In the genomic region with DNA sequence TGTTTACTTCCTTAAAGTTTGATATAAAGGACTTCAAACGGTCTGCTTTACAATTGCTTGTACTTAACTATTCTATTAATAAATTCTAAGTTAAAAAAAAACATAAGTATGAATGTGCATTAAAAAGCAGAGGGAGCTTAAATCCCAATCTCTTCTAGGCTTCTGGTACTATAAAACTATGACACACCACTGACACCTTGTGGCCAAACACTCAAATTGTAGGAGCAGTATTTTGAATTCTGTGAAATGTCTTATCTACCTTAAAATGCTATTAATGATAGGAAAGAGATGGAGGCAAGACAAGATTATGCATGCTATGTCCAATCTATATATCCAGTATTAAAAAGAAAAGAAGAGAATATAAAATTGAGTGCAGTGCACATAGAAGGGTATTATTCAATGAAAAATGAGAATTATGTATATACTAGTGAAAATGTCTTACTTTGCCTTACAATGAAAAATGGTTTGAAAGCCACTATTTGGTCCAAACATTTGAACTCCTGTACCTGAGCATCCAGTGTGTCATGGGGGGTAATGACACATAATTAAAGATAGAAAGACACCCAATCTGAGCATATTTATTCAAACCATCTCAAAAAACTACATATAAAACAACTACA, we compare ENCODE assay signal across 8 cellular contexts.
DNase-seq lines count a peak whose midpoint lies in the region; ATAC-seq, FAIRE-seq and TF ChIP-seq lines count a peak whose summit lies in the region.

No MANE protein-coding gene starts in this region.

- BruUV-seq in Panc1 (replicated peaks; lab: Mats Ljungman, UMichigan) (no TSS peak), mammary epithelial cell (replicated peaks; lab: Mats Ljungman, UMichigan) (no TSS peak)

- ATAC-seq in Panc1 (no peak), GM21423 (IDR thresholded peaks at IDR 0.05; ENCODE audit: unreplicated experiment) (no peak), GM18519 (IDR thresholded peaks at IDR 0.05; ENCODE audit: low FRiP score, unreplicated experiment) (no peak), HG03280 (IDR thresholded peaks at IDR 0.05; ENCODE audit: unreplicated experiment) (no peak)

- no peak overlapping the region for H3K56ac ChIP-seq in mesendoderm (ENCODE audit: low read length)

- no peak overlapping the region for H4K8ac ChIP-seq in mesendoderm (ENCODE audit: low read depth, low read length)

- H2BK120ac ChIP-seq in mesendoderm (ENCODE audit: low read depth, low read length): no peak overlapping the region

- no peak for FAIRE-seq in HTR-8/SVneo (lab: Jason Lieb, UNC)

- POLR2A ChIA-PET in Panc1 (lab: Charles Lee): no interaction called here

- in situ Hi-C loops in Panc1 (cut with HindIII; ENCODE audit: low pct_unique_long_range_greater_than_20kb, low sequenced_read_pairs) (no loop called here), mammary epithelial cell (cut with MboI; ENCODE audit: low sequenced_read_pairs in 2 of 2) (loop anchor here in 1 of 2 donors (25.0 kb wide), 1 partner anchor 576 kb away; the partner anchor contains the start of gene CAVIN4)

- H3K79me2 ChIP-seq in mammary epithelial cell (ENCODE audit: insufficient read depth, low read length) (no peaks in the 10 kb centered on the region), mesendoderm (ENCODE audit: control insufficient read depth, insufficient read depth, low read length) (no peaks in the 10 kb centered on the region)

- H3K4me2 ChIP-seq in mammary epithelial cell (ENCODE audit: insufficient read depth, low read depth, low read length): no peak overlapping the region
- no peak overlapping the region for H3K4me2 ChIP-seq in mesendoderm (ENCODE audit: low read length)

- intact Hi-C loops in Panc1 (cut with micrococcal nuclease; ENCODE audit: unreplicated experiment): loop anchor here (5.0 to 10.0 kb wide), 3 partner anchors 189 to 849 kb away; partner anchors contain the start of gene NR4A3
- intact Hi-C loops in mammary epithelial cell (cut with micrococcal nuclease): loop anchor here (1.0 to 5.0 kb wide), 4 partner anchors 189 to 826 kb away; partner anchors contain the start of gene NR4A3

- H4K20me1 ChIP-seq in mammary epithelial cell (ENCODE audit: insufficient read depth, low read length): no peaks in the 10 kb centered on the region

- H3K79me1 ChIP-seq in mesendoderm (ENCODE audit: low read length): no peaks in the 10 kb centered on the region

- dilution Hi-C loops in mammary epithelial cell (cut with HindIII; ENCODE audit: low sequenced_read_pairs): no loop called here

- DNase-seq in DMS53 treated with DMSO at 0.1 percent for 48 hours (lab: John Stamatoyannopoulos, UW; ENCODE audit: unreplicated experiment) (peak; percentile 45), HTR-8/SVneo (ENCODE audit: insufficient read length, low spot score) (peak; percentile 22), Panc1 (ENCODE audit: low read depth, low spot score) (no peak), mammary epithelial cell (peak; percentile 29), mesendoderm (peak; percentile 71)

- H3K27me3 ChIP-seq in Panc1 (ENCODE audit: control insufficient read depth, insufficient read depth, low read length) (no peaks in the 10 kb centered on the region), mammary epithelial cell (ENCODE audit: insufficient read depth, low read length) (no peaks in the 10 kb centered on the region), mesendoderm (ENCODE audit: insufficient read depth, low read length, poor library complexity) (no peaks in the 10 kb centered on the region)

- H3K27ac ChIP-seq in Panc1 (ENCODE audit: low read length) (no peak overlapping the region), mammary epithelial cell (ENCODE audit: insufficient read depth, low read depth, low read length) (no peak overlapping the region), mesendoderm (ENCODE audit: low read depth, low read length) (no peak overlapping the region)

- no peak overlapping the region for H4K5ac ChIP-seq in mesendoderm (ENCODE audit: low read length)

- H3K36me3 ChIP-seq in Panc1 (ENCODE audit: control insufficient read depth, insufficient read depth, low read length) (no peaks in the 10 kb centered on the region), mammary epithelial cell (ENCODE audit: insufficient read depth, low read length) (peaks cover 2% of the 10 kb centered on the region), mesendoderm (ENCODE audit: control insufficient read depth, insufficient read depth, low read length) (no peaks in the 10 kb centered on the region)

- H3K9ac ChIP-seq in mammary epithelial cell (ENCODE audit: insufficient read depth, low read length): no peak overlapping the region
- H3K9ac ChIP-seq in mesendoderm (ENCODE audit: low read length): no peak overlapping the region

- 62% methylated on average over 1 of the region's 1 CpG for WGBS in mammary epithelial cell (ENCODE audit: low coverage, missing lambda C conversion rate)
- no CpG with 5 or more reads among the region's 1 CpG for WGBS in mesendoderm (ENCODE audit: extremely low coverage, insufficient coverage, low lambda C conversion rate)

- H3K4ac ChIP-seq in mesendoderm (ENCODE audit: low read depth, low read length): no peak overlapping the region

- no peak overlapping the region for H2BK5ac ChIP-seq in mesendoderm (ENCODE audit: low read length)

- no peak overlapping the region for H2AK5ac ChIP-seq in mesendoderm (ENCODE audit: low read length)

- no peaks in the 10 kb centered on the region for H3K9me3 ChIP-seq in Panc1 (ENCODE audit: control insufficient read depth, insufficient read depth, low read depth, low read length)
- no peaks in the 10 kb centered on the region for H3K9me3 ChIP-seq in mammary epithelial cell (replicated peaks; ENCODE audit: insufficient read depth, low read length)

- TF ChIP-seq CTCF in Panc1 (IDR thresholded peaks at IDR 0.05) (peak; percentile 64; the same call in 1 of the 2 replicates), mammary epithelial cell (conservative IDR thresholded peaks at IDR 0.05 in 1 of 2, IDR thresholded peaks at IDR 0.05 in 1 of 2; ENCODE audit: extremely low read depth in 1 of 2, insufficient read depth in 1 of 2, low read depth in 1 of 2, low read length in 2 of 2) (peak; percentile 60 to 69)

- CTCF ChIA-PET in Panc1 (lab: Charles Lee) (no interaction called here), mammary epithelial cell (lab: Charles Lee; ENCODE audit: low non-redundant PET) (interaction anchor here (0.5 to 0.7 kb wide), 4 partner anchors 128 to 997 kb away, joined by 3 to 6 read pairs (median 4); no protein-coding TSS in a partner anchor)

- no peak overlapping the region for H3K18ac ChIP-seq in mesendoderm (ENCODE audit: low read length)

- no peak overlapping the region for H2BK15ac ChIP-seq in mesendoderm (replicated peaks; ENCODE audit: low read depth)

- no peak overlapping the region for H3K23ac ChIP-seq in mesendoderm (ENCODE audit: low read length)

- no peak overlapping the region for H3K4me3 ChIP-seq in Panc1 (ENCODE audit: low read depth in 2 of 2, low read length in 2 of 2)
- H3K4me3 ChIP-seq in mammary epithelial cell (replicated peaks in 1 of 3; ENCODE audit: insufficient read depth in 1 of 3, low read depth in 2 of 3, low read length in 3 of 3): no peak overlapping the region
- no peak overlapping the region for H3K4me3 ChIP-seq in mesendoderm (ENCODE audit: low read length)

- H2AFZ ChIP-seq in mammary epithelial cell (ENCODE audit: low read depth, low read length): no peak overlapping the region

- H3K4me1 ChIP-seq in Panc1 (ENCODE audit: control insufficient read depth, insufficient read depth, low read length) (no peaks in the 10 kb centered on the region), mammary epithelial cell (ENCODE audit: insufficient read depth, low read length) (no peaks in the 10 kb centered on the region), mesendoderm (ENCODE audit: control insufficient read depth, low read depth, low read length) (no peaks in the 10 kb centered on the region)
